In genomic region chr9:128128836-128129590, GRCh38 we compare ENCODE assay signal across 10 cellular contexts. TPM values are rescaled to one million over a fixed set of nuclear protein-coding genes. Genes with fewer than 3 reads are reported as not detected.
DNase-seq lines count a peak whose midpoint lies in the region; ATAC-seq, FAIRE-seq and TF ChIP-seq lines count a peak whose summit lies in the region.
"Had no signal": no experiment of that assay in that cellular context is flagged by ENCODE, and none has a peak within 500 bp of the region (broad histone marks: within the 10 kb centered on the region; RNA-seq: fewer than 3 reads in every experiment).

No MANE protein-coding gene starts in this region.

- no peaks in the 10 kb centered on the region for H3K9me1 ChIP-seq in K562 (ENCODE audit: control insufficient read depth, insufficient read depth, low read length)

- no peak for FAIRE-seq in K562 (lab: Jason Lieb, UNC)
- FAIRE-seq: G401.6 had no signal

- peaks cover 39% of the 10 kb centered on the region for H3K4me1 Mint-ChIP-seq in activated CD4-positive, alpha-beta T cell treated with anti-CD3 and anti-CD28 coated beads, Interleukin-2, amount 10 ng/mL, durations not matched to agents 7 days and 5 days

- in situ Hi-C loops in K562 (cut with MboI), result no loop called here

- H3K9me3 ChIP-seq in K562 (replicated peaks; ENCODE audit: control insufficient read depth, insufficient read depth, low read depth, low read length) (no peaks in the 10 kb centered on the region), right lobe of liver (no peaks in the 10 kb centered on the region), tibial artery (no peaks in the 10 kb centered on the region)

- H3K4me2 ChIP-seq in K562 (ENCODE audit: insufficient read depth, low read length), result peak overlapping the region; percentile 95

- no peaks in the 10 kb centered on the region for H3K27me3 ChIP-seq in K562 (ENCODE audit: control insufficient read depth in 2 of 2, insufficient read depth in 2 of 2, low read length in 2 of 2)
- H3K27me3 ChIP-seq in right lobe of liver, result no peaks in the 10 kb centered on the region
- H3K27me3 ChIP-seq in tibial artery, result peaks cover 0 to 6% of the 10 kb centered on the region in 2 donors

- TSS peak; percentile 96 for BruUV-seq in K562 (replicated peaks; lab: Mats Ljungman, UMichigan)

- intact Hi-C loops in K562 (cut with micrococcal nuclease) (loop anchor here (1.0 to 10.0 kb wide), 4 partner anchors 31 to 283 kb away; partner anchors contain the start of genes BBLN, CIZ1, GOLGA2 and SWI5), right lobe of liver (cut with DNase I) (no loop called here), tibial artery (cut with DNase I; ENCODE audit: low total_unique reads) (no loop called here)

- peaks cover 38% of the 10 kb centered on the region for H3K79me2 ChIP-seq in K562 (ENCODE audit: control insufficient read depth, insufficient read depth, low read length)

- TF ChIP-seq EP300 in K562 (IDR thresholded peaks at IDR 0.05; ENCODE audit: low read length), result no peak

- CTCF ChIA-PET in activated CD4-positive, alpha-beta T cell treated with anti-CD3 and anti-CD28 coated beads, Interleukin-2, amount 10 ng/mL, durations not matched to agents 7 days and 5 days (lab: Charles Lee), result interaction anchor here (0.6 to 5.4 kb wide), 5 partner anchors 8 to 210 kb away, joined by 3 to 39 read pairs (median 3); partner anchors contain the start of genes BBLN and CIZ1
- CTCF ChIA-PET in K562 (lab: Yijun Ruan, JAX; ENCODE audit: low intra/inter-chr PET ratio), result no interaction called here

- H3K27me3 Mint-ChIP-seq in activated CD4-positive, alpha-beta T cell treated with anti-CD3 and anti-CD28 coated beads, Interleukin-2, amount 10 ng/mL, durations not matched to agents 7 days and 5 days, result peaks cover 26% of the 10 kb centered on the region

- H3K4me3 ChIP-seq in K562 (peak overlapping the region; percentile 98), right lobe of liver (peak overlapping the region; percentile 94 to 99 (median 97)), tibial artery (peak overlapping the region; percentile 74 to 97)

- no peak for TF ChIP-seq RAD21 in K562 (CRISPR knock-in tag; conservative IDR thresholded peaks at IDR 0.05 in 1 of 2, IDR thresholded peaks at IDR 0.05 in 1 of 2)

- H3K27ac ChIP-seq in K562 (ENCODE audit: extremely low read depth, low read depth, low read length) (peak overlapping the region; percentile 93), right lobe of liver (peak overlapping the region in 1 of 3 donors; percentile 94), tibial artery (peak overlapping the region; percentile 89 to 91)

- no peak for TF ChIP-seq POLR2A in K562 (conservative IDR thresholded peaks at IDR 0.05)
- TF ChIP-seq POLR2A in right lobe of liver (IDR thresholded peaks at IDR 0.05), result no peak

- H3K9me3 Mint-ChIP-seq in activated CD4-positive, alpha-beta T cell treated with anti-CD3 and anti-CD28 coated beads, Interleukin-2, amount 10 ng/mL, durations not matched to agents 7 days and 5 days, result no peaks in the 10 kb centered on the region

- POLR2A ChIA-PET in activated CD4-positive, alpha-beta T cell treated with anti-CD3 and anti-CD28 coated beads, Interleukin-2, amount 10 ng/mL, durations not matched to agents 7 days and 5 days (lab: Charles Lee), result interaction anchor here (0.6 kb wide), 1 partner anchor 351 kb away, joined by 4 read pairs; the partner anchor contains the start of gene SH2D3C
- POLR2A ChIA-PET in K562 (lab: Yijun Ruan, JAX), result interaction anchor here (0.6 to 2.0 kb wide), 5 partner anchors 9 to 61 kb away, joined by 3 to 4 read pairs (median 4); partner anchors contain the start of gene SLC25A25

- H3K36me3 Mint-ChIP-seq in activated CD4-positive, alpha-beta T cell treated with anti-CD3 and anti-CD28 coated beads, Interleukin-2, amount 10 ng/mL, durations not matched to agents 7 days and 5 days (ENCODE audit: low read depth), result peaks cover 6% of the 10 kb centered on the region

- peaks cover 8% of the 10 kb centered on the region; the same call in 1 of the 2 replicates for H4K20me1 ChIP-seq in K562 (replicated peaks; ENCODE audit: control insufficient read depth, insufficient read depth, low read length)

- no peak for DNase-seq in activated CD4-positive, alpha-beta T cell treated with anti-CD3 and anti-CD28 coated beads, Interleukin-2, amount 10 ng/mL, durations not matched to agents 7 days and 5 days
- no peak for DNase-seq in activated CD4-positive, alpha-beta T cell treated with anti-CD3 and anti-CD28 coated beads for 4 hours
- DNase-seq in K562 (ENCODE audit: extremely low read depth in 1 of 4, low spot score in 3 of 4) (peak in 1 of 4 experiments; percentile 7), right lobe of liver (peak in 2 of 3 donors; percentile 34 to 63), tibial artery (no peak), NCI-H1105 treated with DMSO at 0.1 percent for 48 hours (lab: John Stamatoyannopoulos, UW) (no peak)

- peak overlapping the region; percentile 93 for H2AFZ ChIP-seq in K562 (ENCODE audit: low read depth, low read length)

- H3K36me3 ChIP-seq in K562 (ENCODE audit: control insufficient read depth, insufficient read depth, low read length) (peaks cover 22% of the 10 kb centered on the region), right lobe of liver (peaks cover 0 to 2% (median under 1%) of the 10 kb centered on the region in 4 donors), tibial artery (peaks cover 0 to 9% (median 7%) of the 10 kb centered on the region in 3 donors)

- 35% methylated on average over 21 of the region's 29 CpGs for WGBS in K562 (ENCODE audit: insufficient coverage, low coverage, missing lambda C conversion rate)
- 62% methylated on average over 11 of the region's 29 CpGs for WGBS in right lobe of liver (ENCODE audit: insufficient coverage, low coverage, low lambda C conversion rate, missing lambda C conversion rate)

- ATAC-seq in K562 (no peak), right lobe of liver (no peak), GM21447 (IDR thresholded peaks at IDR 0.05; ENCODE audit: unreplicated experiment) (no peak), GM18858 (IDR thresholded peaks at IDR 0.05; ENCODE audit: unreplicated experiment) (no peak)

- H3K4me3 Mint-ChIP-seq in activated CD4-positive, alpha-beta T cell treated with anti-CD3 and anti-CD28 coated beads, Interleukin-2, amount 10 ng/mL, durations not matched to agents 7 days and 5 days, result peak overlapping the region; percentile 97

- H3K27ac Mint-ChIP-seq in activated CD4-positive, alpha-beta T cell treated with anti-CD3 and anti-CD28 coated beads, Interleukin-2, amount 10 ng/mL, durations not matched to agents 7 days and 5 days, result peak overlapping the region; percentile 99

- H3K9ac ChIP-seq in K562 (ENCODE audit: insufficient read depth in 1 of 2, low read depth in 2 of 2, low read length in 2 of 2), result peak overlapping the region; percentile 95 to 99

- TF ChIP-seq CTCF in K562 (IDR thresholded peaks at IDR 0.05 in 2 of 3, conservative IDR thresholded peaks at IDR 0.05 in 1 of 3; ENCODE audit: insufficient read depth in 2 of 3, low read depth in 1 of 3, low read length in 3 of 3) (no peak), right lobe of liver (IDR thresholded peaks at IDR 0.05) (no peak), tibial artery (IDR thresholded peaks at IDR 0.05) (no peak)

- H3K4me1 ChIP-seq in K562 (replicated peaks in 1 of 2; ENCODE audit: control insufficient read depth in 2 of 2, insufficient read depth in 2 of 2, low read length in 2 of 2) (peaks cover 10 to 38% of the 10 kb centered on the region in 2 experiments), right lobe of liver (peaks cover 0 to 22% (median 11%) of the 10 kb centered on the region in 4 donors), tibial artery (peaks cover 0 to 36% (median 27%) of the 10 kb centered on the region in 4 donors)

RNA-seq across cellular contexts. Expression of gene PTGES2, which starts 1.5 kb away (rescaled TPM):
- total RNA-seq in activated CD4-positive, alpha-beta T cell treated with anti-CD3 and anti-CD28 coated beads, Interleukin-2, amount 10 ng/mL, durations not matched to agents 7 days and 5 days, result 10 to 100 TPM; 57.2 to 59.9 TPM
- total RNA-seq in K562 (2011; cell fraction: chromatin; rRNA removed; ENCODE audit: low replicate concordance), result 91.2 and 285 TPM in 2 replicates
- total RNA-seq in K562 (2011; cell fraction: nucleolus; rRNA removed), result 223 and 287 TPM in 2 replicates
- total RNA-seq in K562 (2011; cell fraction: nucleoplasm; rRNA removed), result 132 and 134 TPM in 2 replicates
- total RNA-seq in K562 (2014; rRNA removed), result 196 and 257 TPM in 2 replicates
- total RNA-seq in K562 (2014; rRNA removed; fragmentation: Illumina TruSeq; extraction: Trizol), result 34.3 and 50.3 TPM in 2 replicates
- total RNA-seq in K562 (2015; rRNA removed; fragmentation: Illumina TruSeq; extraction: Trizol), result 98.9 and 102 TPM in 2 replicates
- 135 and 137 TPM in 2 replicates for total RNA-seq in K562 (2021)
- 90.1 and 106 TPM in 2 replicates for polyA plus RNA-seq in K562 (2011; rRNA removed)
- polyA plus RNA-seq in K562 (2011; cell fraction: cytosol; rRNA removed), result 92.2 and 177 TPM in 2 replicates
- 244 and 370 TPM in 2 replicates for polyA plus RNA-seq in K562 (2011; cell fraction: nucleus; rRNA removed)
- 94.0 and 96.2 TPM in 2 replicates for polyA plus RNA-seq in K562 (2012)
- polyA plus RNA-seq in K562 (2014; fragmentation: Illumina TruSeq; extraction: Trizol), result 89.2 and 128 TPM in 2 replicates
- polyA plus RNA-seq in K562 (2014; fragmentation: Nextera tagmentation; extraction: Ambion mirVana), result 1 to 10 TPM; 2.4 to 6.2 TPM
- polyA plus RNA-seq in K562 (2014; rRNA removed), result 128 and 149 TPM in 2 replicates
- 49.5 and 74.8 TPM in 2 replicates for polyA minus RNA-seq in K562 (2011; rRNA and poly(A)+ RNA removed)
- 57.2 and 75.5 TPM in 2 replicates for polyA minus RNA-seq in K562 (2011; cell fraction: cytosol; rRNA and poly(A)+ RNA removed)
- 73.1 and 77.3 TPM in 2 replicates for polyA minus RNA-seq in K562 (2011; cell fraction: nucleus; rRNA and poly(A)+ RNA removed)
- total RNA-seq in right lobe of liver, result 10 to 100 TPM; 27.2 to 67.2 (median 30.5) TPM

RNA-seq across cellular contexts. Expression of gene LCN2, which starts 20.2 kb away (rescaled TPM):
- not detected for total RNA-seq in activated CD4-positive, alpha-beta T cell treated with anti-CD3 and anti-CD28 coated beads, Interleukin-2, amount 10 ng/mL, durations not matched to agents 7 days and 5 days
- total RNA-seq in K562 (2011; cell fraction: chromatin; rRNA removed; ENCODE audit: low replicate concordance), result 0.58 and 2.0 TPM in 2 replicates
- total RNA-seq in K562 (2011; cell fraction: nucleolus; rRNA removed), result 1.1 and 1.3 TPM in 2 replicates
- total RNA-seq in K562 (2011; cell fraction: nucleoplasm; rRNA removed), result 1.7 TPM in 1 of 2 replicates, not detected in the other
- 0.20 and 0.54 TPM in 2 replicates for total RNA-seq in K562 (2014; rRNA removed)
- total RNA-seq in K562 (2014; rRNA removed; fragmentation: Illumina TruSeq; extraction: Trizol), result 0.47 TPM in 1 of 2 replicates, not detected in the other
- not detected in 2 replicates for total RNA-seq in K562 (2015; rRNA removed; fragmentation: Illumina TruSeq; extraction: Trizol)
- total RNA-seq in K562 (2021), result 0.40 and 0.72 TPM in 2 replicates
- 0.60 and 1.2 TPM in 2 replicates for polyA plus RNA-seq in K562 (2011; rRNA removed)
- polyA plus RNA-seq in K562 (2011; cell fraction: cytosol; rRNA removed), result 0.40 and 0.69 TPM in 2 replicates
- polyA plus RNA-seq in K562 (2011; cell fraction: nucleus; rRNA removed), result 3.3 and 4.8 TPM in 2 replicates
- polyA plus RNA-seq in K562 (2012), result 0.16 and 0.37 TPM in 2 replicates
- 0.22 and 1.0 TPM in 2 replicates for polyA plus RNA-seq in K562 (2014; fragmentation: Illumina TruSeq; extraction: Trizol)
- polyA plus RNA-seq in K562 (2014; fragmentation: Nextera tagmentation; extraction: Ambion mirVana), result under 1 TPM; 0.10 to 0.11 TPM
- 0.21 and 0.65 TPM in 2 replicates for polyA plus RNA-seq in K562 (2014; rRNA removed)
- polyA minus RNA-seq in K562 (2011; rRNA and poly(A)+ RNA removed), result 1.2 and 1.4 TPM in 2 replicates
- polyA minus RNA-seq in K562 (2011; cell fraction: cytosol; rRNA and poly(A)+ RNA removed), result not detected in 2 replicates
- polyA minus RNA-seq in K562 (2011; cell fraction: nucleus; rRNA and poly(A)+ RNA removed), result not detected in 2 replicates
- total RNA-seq in right lobe of liver, result 10 to 100 TPM in 4 of 6 experiments, 1 to 10 TPM in 2; 2.7 to 81.8 (median 18.1) TPM
- total RNA-seq: SK-MEL-5 had no signal

RNA-seq across cellular contexts. Expression of gene BBLN, which starts 31.1 kb away (rescaled TPM):
- total RNA-seq in activated CD4-positive, alpha-beta T cell treated with anti-CD3 and anti-CD28 coated beads, Interleukin-2, amount 10 ng/mL, durations not matched to agents 7 days and 5 days, result 10 to 100 TPM; 92.5 to 94.2 TPM
- total RNA-seq in K562 (2011; cell fraction: chromatin; rRNA removed; ENCODE audit: low replicate concordance), result 24.5 and 53.9 TPM in 2 replicates
- 72.0 and 78.0 TPM in 2 replicates for total RNA-seq in K562 (2011; cell fraction: nucleolus; rRNA removed)
- total RNA-seq in K562 (2011; cell fraction: nucleoplasm; rRNA removed), result 65.8 and 106 TPM in 2 replicates
- total RNA-seq in K562 (2014; rRNA removed) (331 and 433 TPM in 2 replicates), K562 (2014; rRNA removed; fragmentation: Illumina TruSeq; extraction: Trizol) (11.5 and 11.9 TPM in 2 replicates), K562 (2015; rRNA removed; fragmentation: Illumina TruSeq; extraction: Trizol) (109 and 123 TPM in 2 replicates), K562 (2021) (172 and 177 TPM in 2 replicates), right lobe of liver (100 to 1,000 TPM in 2 of 6 experiments, 10 to 100 TPM in 4; 13.5 to 192 (median 17.7) TPM)
- polyA plus RNA-seq in K562 (2011; rRNA removed) (87.1 and 125 TPM in 2 replicates), K562 (2014; fragmentation: Illumina TruSeq; extraction: Trizol) (30.1 and 181 TPM in 2 replicates), K562 (2014; fragmentation: Nextera tagmentation; extraction: Ambion mirVana) (10 to 100 TPM in 1 of 2 experiments, 1 to 10 TPM in 1; 4.2 to 13.7 TPM), K562 (2014; rRNA removed) (191 and 213 TPM in 2 replicates)
- 256 and 738 TPM in 2 replicates for polyA plus RNA-seq in K562 (2011; cell fraction: cytosol; rRNA removed)
- 139 and 249 TPM in 2 replicates for polyA plus RNA-seq in K562 (2011; cell fraction: nucleus; rRNA removed)
- 180 and 393 TPM in 2 replicates for polyA plus RNA-seq in K562 (2012)
- 19.8 and 21.1 TPM in 2 replicates for polyA minus RNA-seq in K562 (2011; rRNA and poly(A)+ RNA removed)
- polyA minus RNA-seq in K562 (2011; cell fraction: cytosol; rRNA and poly(A)+ RNA removed), result 74.5 and 112 TPM in 2 replicates
- 29.6 and 47.0 TPM in 2 replicates for polyA minus RNA-seq in K562 (2011; cell fraction: nucleus; rRNA and poly(A)+ RNA removed)

Comparison
In these comparisons a context has a peak if more than half of its experiments do, and no peak if none do; other contexts are left out.
1. DNase-seq: peak in right lobe of liver (2 of 3); none in activated CD4-positive, alpha-beta T cell treated with anti-CD3 and anti-CD28 coated beads, Interleukin-2, amount 10 ng/mL, durations not matched to agents 7 days and 5 days (single experiment), activated CD4-positive, alpha-beta T cell treated with anti-CD3 and anti-CD28 coated beads for 4 hours (0 of 2), tibial artery (0 of 2) and NCI-H1105 treated with DMSO at 0.1 percent for 48 hours (single experiment).
2. Peak in every context shown above with its lines, with median percentiles within 50 percentile points of each other: H3K4me3 ChIP-seq.